In the genomic region with DNA sequence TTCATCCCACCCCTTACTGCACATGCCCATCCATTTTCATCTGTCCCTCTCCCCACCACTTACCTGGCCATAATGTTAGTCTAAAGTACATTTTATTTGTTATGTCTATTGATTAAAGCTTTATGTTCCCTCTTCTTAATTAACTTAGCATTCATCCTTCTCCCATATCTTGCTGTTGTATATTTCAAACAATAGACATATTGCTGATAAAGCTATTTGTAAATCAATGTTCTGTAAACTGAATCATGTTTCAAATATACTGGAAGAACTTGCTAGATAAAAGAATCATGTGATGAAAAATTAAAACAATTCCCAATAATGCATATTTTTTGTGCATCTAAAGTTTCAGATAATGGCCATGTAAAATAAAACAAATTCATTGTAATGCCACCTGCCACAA, we compare ENCODE assay signal across 23 cellular contexts.
DNase-seq lines count a peak whose midpoint lies in the region; ATAC-seq, FAIRE-seq and TF ChIP-seq lines count a peak whose summit lies in the region.
"Had no signal": no experiment of that assay in that cellular context is flagged by ENCODE, and none has a peak within 500 bp of the region (broad histone marks: within the 10 kb centered on the region; RNA-seq: fewer than 3 reads in every experiment).

No MANE protein-coding gene starts in this region.

- H4K8ac ChIP-seq in IMR-90 (ENCODE audit: low read depth in 2 of 2, low read length in 2 of 2) = no peak overlapping the region

- H3K36me3 ChIP-seq in HepG2 (replicated peaks in 1 of 2; ENCODE audit: control insufficient read depth in 1 of 2, insufficient read depth in 2 of 2, low read length in 2 of 2) (no peaks in the 10 kb centered on the region), right lobe of liver (no peaks in the 10 kb centered on the region), IMR-90 (ENCODE audit: control insufficient read depth, insufficient read depth, low read length) (no peaks in the 10 kb centered on the region), K562 (ENCODE audit: control insufficient read depth, insufficient read depth, low read length) (no peaks in the 10 kb centered on the region)
- H3K36me3 ChIP-seq: BE2C, BLaER1 had no signal

- BruUV-seq in HepG2 (replicated peaks; lab: Mats Ljungman, UMichigan) = no TSS peak
- BruUV-seq in IMR-90 (replicated peaks; lab: Mats Ljungman, UMichigan) = no TSS peak
- no TSS peak for BruUV-seq in K562 (replicated peaks; lab: Mats Ljungman, UMichigan)

- H2BK5ac ChIP-seq in IMR-90 (ENCODE audit: low read depth, low read length, poor library complexity, severe bottlenecking) = no peak overlapping the region

- in situ Hi-C loops in HepG2 (cut with HindIII; ENCODE audit: extremely low pct_ligation_motif_present, low pct_unique_long_range_greater_than_20kb) (no loop called here), IMR-90 (cut with MboI; ENCODE audit: low sequenced_read_pairs) (no loop called here), K562 (cut with MboI) (no loop called here)

- H3K4me2 ChIP-seq in HepG2 (ENCODE audit: low read depth, low read length) (no peak overlapping the region), IMR-90 (ENCODE audit: low read depth, low read length) (no peak overlapping the region), K562 (ENCODE audit: insufficient read depth, low read length) (no peak overlapping the region)

- TF ChIP-seq RAD21 in HepG2 (CRISPR knock-in tag; IDR thresholded peaks at IDR 0.05) = no peak
- TF ChIP-seq RAD21 in IMR-90 (IDR thresholded peaks at IDR 0.05; ENCODE audit: low read length) = no peak
- no peak for TF ChIP-seq RAD21 in K562 (CRISPR knock-in tag; conservative IDR thresholded peaks at IDR 0.05 in 1 of 2, IDR thresholded peaks at IDR 0.05 in 1 of 2)

- no peak overlapping the region for H3K23ac ChIP-seq in IMR-90 (ENCODE audit: low read depth, low read length)

- H4K20me1 ChIP-seq in HepG2 (ENCODE audit: insufficient read depth, low read length) = no peaks in the 10 kb centered on the region
- no peaks in the 10 kb centered on the region for H4K20me1 ChIP-seq in IMR-90 (ENCODE audit: insufficient read depth, low read length)
- no peaks in the 10 kb centered on the region for H4K20me1 ChIP-seq in K562 (replicated peaks; ENCODE audit: control insufficient read depth, insufficient read depth, low read length)
- H4K20me1 ChIP-seq: BLaER1 had no signal

- no peak overlapping the region for H3K4me3 ChIP-seq in HepG2 (replicated peaks in 1 of 3; ENCODE audit: insufficient read depth in 1 of 3, low read depth in 2 of 3, low read length in 3 of 3)
- H3K4me3 ChIP-seq in right lobe of liver = no peak overlapping the region
- H3K4me3 ChIP-seq in IMR-90 (ENCODE audit: insufficient read depth, low read depth, low read length) = no peak overlapping the region
- H3K4me3 ChIP-seq in K562 = no peak overlapping the region
- H3K4me3 ChIP-seq: BLaER1, GM12878 had no signal

- no peaks in the 10 kb centered on the region for H3K27me3 ChIP-seq in HepG2 (ENCODE audit: control insufficient read depth in 1 of 2, insufficient read depth in 2 of 2, low read length in 2 of 2)
- H3K27me3 ChIP-seq in right lobe of liver = no peaks in the 10 kb centered on the region
- no peaks in the 10 kb centered on the region for H3K27me3 ChIP-seq in IMR-90 (ENCODE audit: control insufficient read depth, insufficient read depth, low read length)
- no peaks in the 10 kb centered on the region for H3K27me3 ChIP-seq in K562 (ENCODE audit: control insufficient read depth in 2 of 2, insufficient read depth in 2 of 2, low read length in 2 of 2)
- H3K27me3 ChIP-seq: BLaER1 had no signal

- dilution Hi-C loops in IMR-90 (cut with HindIII; ENCODE audit: low sequenced_read_pairs, unreplicated experiment) = no loop called here

- TF ChIP-seq EP300 in HepG2 (IDR thresholded peaks at IDR 0.05; ENCODE audit: low read depth in 2 of 2, low read length in 2 of 2) (no peak), HepG2 (CRISPR knock-in tag; IDR thresholded peaks at IDR 0.05; ENCODE audit: borderline replicate concordance) (no peak), K562 (IDR thresholded peaks at IDR 0.05; ENCODE audit: low read length) (no peak)

- no peak overlapping the region for H2BK20ac ChIP-seq in IMR-90 (ENCODE audit: low read depth, low read length)

- POLR2A ChIA-PET in HepG2 (lab: Yijun Ruan, JAX) (no interaction called here), IMR-90 (lab: Charles Lee; ENCODE audit: unreplicated experiment) (no interaction called here), K562 (lab: Yijun Ruan, JAX) (no interaction called here)

- TF ChIP-seq CTCF in HepG2 (CRISPR knock-in tag; IDR thresholded peaks at IDR 0.05) (no peak), right lobe of liver (IDR thresholded peaks at IDR 0.05) (no peak), IMR-90 (conservative IDR thresholded peaks at IDR 0.05; ENCODE audit: low read depth, low read length) (no peak), K562 (IDR thresholded peaks at IDR 0.05 in 2 of 3, conservative IDR thresholded peaks at IDR 0.05 in 1 of 3; ENCODE audit: insufficient read depth in 2 of 3, low read depth in 1 of 3, low read length in 3 of 3) (no peak)

- H3K9me1 ChIP-seq in IMR-90 (ENCODE audit: insufficient read depth, low read length) (no peaks in the 10 kb centered on the region), K562 (ENCODE audit: control insufficient read depth, insufficient read depth, low read length) (no peaks in the 10 kb centered on the region)

- no peak overlapping the region for H2BK15ac ChIP-seq in IMR-90 (ENCODE audit: low read depth, low read length)

- no peak overlapping the region for H4K91ac ChIP-seq in IMR-90 (ENCODE audit: insufficient read depth, low read depth, low read length)

- no peak overlapping the region for H3K14ac ChIP-seq in IMR-90 (replicated peaks; ENCODE audit: low read depth, low read length)

- FAIRE-seq in HepG2 (lab: Jason Lieb, UNC) (no peak), K562 (lab: Jason Lieb, UNC) (no peak)
- FAIRE-seq: GM12878 had no signal

- no peak overlapping the region for H3K18ac ChIP-seq in IMR-90 (ENCODE audit: low read depth, low read length)

- H4K5ac ChIP-seq in IMR-90 (ENCODE audit: low read depth, low read length) = no peak overlapping the region

- DNase-seq in HepG2 (ENCODE audit: low spot score) (no peak), right lobe of liver (no peak), IMR-90 (no peak), K562 (ENCODE audit: extremely low read depth in 1 of 4, low spot score in 3 of 4) (no peak)
- DNase-seq: ACHN; BE2C; C1 segment of cervical spinal cord; CD4-positive, alpha-beta memory T cell; CD4-positive, CD25-positive, alpha-beta regulatory T cell; CD8-positive, alpha-beta memory T cell; COR-L47; DMS 273 treated with DMSO at 0.1 percent for 48 hours; DMS153; DMS53; DMS79; DND-41; EL; GDM1 had no signal

- TF ChIP-seq POLR2A in HepG2 (IDR thresholded peaks at IDR 0.05; ENCODE audit: insufficient read depth in 1 of 2, low read depth in 2 of 2, low read length in 2 of 2) (no peak), right lobe of liver (IDR thresholded peaks at IDR 0.05) (no peak), IMR-90 (IDR thresholded peaks at IDR 0.05; ENCODE audit: low read depth, low read length) (no peak), K562 (conservative IDR thresholded peaks at IDR 0.05) (no peak)

- no peak overlapping the region for H2AFZ ChIP-seq in HepG2 (ENCODE audit: low read length)
- H2AFZ ChIP-seq in IMR-90 (replicated peaks; ENCODE audit: low read length, poor library complexity) = no peak overlapping the region
- no peak overlapping the region for H2AFZ ChIP-seq in K562 (ENCODE audit: low read depth, low read length)

- H3K9me3 ChIP-seq in HepG2 (ENCODE audit: low read length) (no peaks in the 10 kb centered on the region), right lobe of liver (no peaks in the 10 kb centered on the region), IMR-90 (ENCODE audit: control insufficient read depth, insufficient read depth, low read length) (no peaks in the 10 kb centered on the region), K562 (replicated peaks; ENCODE audit: control insufficient read depth, insufficient read depth, low read depth, low read length) (no peaks in the 10 kb centered on the region)
- H3K9me3 ChIP-seq: BE2C, BLaER1 had no signal

- H2BK120ac ChIP-seq in IMR-90 (ENCODE audit: low read depth, low read length) = no peak overlapping the region

- ATAC-seq in HepG2 (no peak), right lobe of liver (no peak), IMR-90 (ENCODE audit: low read depth) (no peak), K562 (no peak), GM18511 (IDR thresholded peaks at IDR 0.05; ENCODE audit: unreplicated experiment) (no peak), GM21423 (IDR thresholded peaks at IDR 0.05; ENCODE audit: unreplicated experiment) (no peak)
- ATAC-seq: GM12878 had no signal

- no peak overlapping the region for H3K56ac ChIP-seq in IMR-90 (ENCODE audit: extremely low read depth, insufficient read depth, low read length)

- no peak overlapping the region for H2AK9ac ChIP-seq in IMR-90 (replicated peaks; ENCODE audit: low read depth, low read length, poor library complexity)

- H3K27ac ChIP-seq in HepG2 (ENCODE audit: extremely low read length, insufficient read depth, low read length) = no peak overlapping the region
- H3K27ac ChIP-seq in right lobe of liver = no peak overlapping the region
- H3K27ac ChIP-seq in IMR-90 (ENCODE audit: insufficient read depth, low read length) = no peak overlapping the region
- H3K27ac ChIP-seq in K562 (ENCODE audit: extremely low read depth, low read depth, low read length) = no peak overlapping the region
- H3K27ac ChIP-seq: 22Rv1, BLaER1 had no signal

- H2AK5ac ChIP-seq in IMR-90 (ENCODE audit: low read depth, low read length) = no peak overlapping the region

- H3K79me1 ChIP-seq in IMR-90 (ENCODE audit: low read depth in 1 of 2, low read length in 2 of 2) = no peaks in the 10 kb centered on the region

- H3K4me1 ChIP-seq in HepG2 (ENCODE audit: insufficient read depth, low read length) = no peaks in the 10 kb centered on the region
- H3K4me1 ChIP-seq in right lobe of liver = no peaks in the 10 kb centered on the region
- no peaks in the 10 kb centered on the region for H3K4me1 ChIP-seq in IMR-90 (ENCODE audit: control insufficient read depth, insufficient read depth, low read length)
- no peaks in the 10 kb centered on the region for H3K4me1 ChIP-seq in K562 (replicated peaks in 1 of 2; ENCODE audit: control insufficient read depth in 2 of 2, insufficient read depth in 2 of 2, low read length in 2 of 2)
- H3K4me1 ChIP-seq: BE2C had no signal

- intact Hi-C loops in HepG2 (cut with micrococcal nuclease; ENCODE audit: unreplicated experiment) (no loop called here), right lobe of liver (cut with DNase I) (no loop called here), IMR-90 (cut with micrococcal nuclease) (no loop called here), K562 (cut with micrococcal nuclease) (no loop called here)

- H3K79me2 ChIP-seq in HepG2 (ENCODE audit: insufficient read depth, low read length) (no peaks in the 10 kb centered on the region), K562 (ENCODE audit: control insufficient read depth, insufficient read depth, low read length) (no peaks in the 10 kb centered on the region)

- CTCF ChIA-PET in HepG2 (lab: Yijun Ruan, JAX; ENCODE audit: low intra/inter-chr PET ratio, low total read pairs) = no interaction called here
- CTCF ChIA-PET in IMR-90 (lab: Yijun Ruan, JAX) = no interaction called here
- CTCF ChIA-PET in K562 (lab: Yijun Ruan, JAX; ENCODE audit: low intra/inter-chr PET ratio) = no interaction called here

- H3K4ac ChIP-seq in IMR-90 (ENCODE audit: low read depth, low read length) = no peak overlapping the region

- H3K9ac ChIP-seq in HepG2 (ENCODE audit: insufficient read depth, low read depth, low read length) (no peak overlapping the region), IMR-90 (ENCODE audit: low read depth, low read length) (no peak overlapping the region), K562 (ENCODE audit: insufficient read depth in 1 of 2, low read depth in 2 of 2, low read length in 2 of 2) (no peak overlapping the region)
- H3K9ac ChIP-seq: BLaER1 had no signal
